ENCODE assay signal across 12 cellular contexts in the genomic region with DNA sequence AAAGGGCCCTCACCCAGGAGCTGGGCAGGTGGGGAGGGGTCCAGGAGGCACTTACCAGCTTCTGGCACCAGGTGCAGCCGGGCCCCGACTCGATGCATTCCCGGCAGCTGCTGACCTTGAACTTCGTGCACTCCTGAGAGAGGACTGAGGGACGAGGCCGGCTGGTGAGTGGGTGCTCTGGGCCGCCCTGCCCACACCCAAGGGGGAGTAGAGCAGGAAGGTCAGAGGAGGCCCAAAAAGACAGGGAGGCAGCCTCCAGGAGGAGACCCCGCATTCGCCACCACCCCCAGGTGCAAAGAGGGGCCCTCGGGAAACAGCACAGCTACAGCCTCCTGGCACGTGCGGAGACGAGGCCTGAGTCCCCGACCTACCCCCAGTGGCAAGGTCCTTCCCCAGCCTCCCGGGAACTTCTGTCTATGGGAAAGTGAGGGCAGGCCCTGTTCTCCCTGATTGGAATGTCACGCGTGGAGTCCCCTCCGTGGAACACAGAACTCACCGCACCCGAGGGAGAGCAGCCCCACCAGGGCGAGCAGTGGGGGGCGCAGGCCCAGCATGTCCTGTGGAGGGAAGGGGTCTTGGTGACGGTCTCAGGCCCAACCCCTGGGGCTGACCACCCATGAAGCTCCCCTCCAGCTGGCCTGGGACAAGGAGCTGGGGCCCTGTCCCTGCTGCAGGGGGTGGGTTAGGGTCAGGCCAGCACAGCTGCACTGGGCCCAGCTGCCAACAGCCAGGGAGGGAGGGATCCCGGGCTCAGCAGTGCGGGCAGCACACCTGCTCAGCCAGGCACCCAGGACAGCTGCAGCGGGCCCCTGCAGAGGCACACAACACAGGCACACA. TPM values are rescaled to one million over a fixed set of nuclear protein-coding genes. Genes with fewer than 3 reads are reported as not detected.
DNase-seq lines count a peak whose midpoint lies in the region; ATAC-seq and TF ChIP-seq lines count a peak whose summit lies in the region.
"Had no signal": no experiment of that assay in that cellular context is flagged by ENCODE, and none has a peak within 500 bp of the region (broad histone marks: within the 10 kb centered on the region; RNA-seq: fewer than 3 reads in every experiment).

No MANE protein-coding gene starts in this region.

- POLR2A ChIA-PET in PC-9 (lab: Charles Lee; ENCODE audit: unreplicated experiment): no interaction called here

- no peaks in the 10 kb centered on the region for H3K27me3 Mint-ChIP-seq in activated T-cell treated with anti-CD3 and anti-CD28 coated beads, Interleukin-2, amount 50 U/mL, for 72 hours (ENCODE audit: low read depth)
- no peaks in the 10 kb centered on the region for H3K27me3 Mint-ChIP-seq in dendritic cell treated with granulocyte-macrophage colony-stimulating factor and Interleukin-4, amounts not matched to agents 40 ng/mL and 50 ng/mL, for 4 days
- no peaks in the 10 kb centered on the region for H3K27me3 Mint-ChIP-seq in stimulated activated memory B cell treated with anti-CD40 and anti-IgM and Interleukin-4, amounts not matched to agents 10 μg/mL and 1 μg/mL and 100 μg/mL, for 72 hours

- H3K4me1 ChIP-seq in PC-9 (replicated peaks; ENCODE audit: insufficient read depth) (peaks cover 46% of the 10 kb centered on the region), MM.1S (ENCODE audit: low read length) (no peaks in the 10 kb centered on the region)

- TF ChIP-seq CTCF in PC-9 (conservative IDR thresholded peaks at IDR 0.05): no peak
- no peak for TF ChIP-seq CTCF in MM.1S (IDR thresholded peaks at IDR 0.05; ENCODE audit: low read length)

- H3K4me1 Mint-ChIP-seq in activated T-cell treated with anti-CD3 and anti-CD28 coated beads, Interleukin-2, amount 50 U/mL, for 72 hours (ENCODE audit: low read depth): peaks cover 63% of the 10 kb centered on the region
- H3K4me1 Mint-ChIP-seq in dendritic cell treated with granulocyte-macrophage colony-stimulating factor and Interleukin-4, amounts not matched to agents 40 ng/mL and 50 ng/mL, for 4 days (ENCODE audit: low read depth): peaks cover 97% of the 10 kb centered on the region
- H3K4me1 Mint-ChIP-seq in stimulated activated memory B cell treated with anti-CD40 and anti-IgM and Interleukin-4, amounts not matched to agents 10 μg/mL and 1 μg/mL and 100 μg/mL, for 72 hours: peaks cover 92% of the 10 kb centered on the region

- no peak for DNase-seq in activated T-cell treated with anti-CD3 and anti-CD28 coated beads, Interleukin-2, amount 50 U/mL, for 72 hours
- no peak for DNase-seq in activated T-cell treated with anti-CD3 and anti-CD28 coated beads, Interleukin-2, amount 50 U/mL, for 1 hour
- no peak for DNase-seq in PC-9
- DNase-seq in SW480 (ENCODE audit: low spot score): no peak
- DNase-seq in KBM-7: no peak
- no peak for DNase-seq in MM.1S
- DNase-seq: activated CD8-positive, alpha-beta memory T cell treated with anti-CD3 and anti-CD28 coated beads for 24 hours; NCI-H526; stimulated activated CD4-positive, alpha-beta T cell treated with anti-CD3 and anti-CD28 coated beads, Interleukin-12 subunit alpha, Interleukin-12 subunit beta, amount 100 ng/mL, for 4 hours had no signal

- CTCF ChIA-PET in PC-9 (lab: Charles Lee): interaction anchor here (1.1 kb wide), 1 partner anchor 17 kb away, joined by 3 read pairs; no protein-coding TSS in a partner anchor

- no peaks in the 10 kb centered on the region for H3K36me3 ChIP-seq in PC-9 (ENCODE audit: low read depth)
- no peaks in the 10 kb centered on the region for H3K36me3 ChIP-seq in MM.1S (replicated peaks; ENCODE audit: insufficient read depth, low read length)
- H3K36me3 ChIP-seq: gastroesophageal sphincter had no signal

- H3F3A ChIP-seq in PC-9 (ENCODE audit: insufficient read depth, low read depth) (peaks cover 22% of the 10 kb centered on the region; the same call in 1 of the 2 replicates), MM.1S (ENCODE audit: insufficient read depth, low read length) (no peaks in the 10 kb centered on the region)

- H3K9ac ChIP-seq in MM.1S (ENCODE audit: low read length): no peak overlapping the region

- no TSS peak for BruUV-seq in PC-9 (replicated peaks; lab: Mats Ljungman, UMichigan)

- H3K9me3 Mint-ChIP-seq in activated T-cell treated with anti-CD3 and anti-CD28 coated beads, Interleukin-2, amount 50 U/mL, for 72 hours: no peaks in the 10 kb centered on the region
- H3K9me3 Mint-ChIP-seq in dendritic cell treated with granulocyte-macrophage colony-stimulating factor and Interleukin-4, amounts not matched to agents 40 ng/mL and 50 ng/mL, for 4 days: no peaks in the 10 kb centered on the region
- H3K9me3 Mint-ChIP-seq in stimulated activated memory B cell treated with anti-CD40 and anti-IgM and Interleukin-4, amounts not matched to agents 10 μg/mL and 1 μg/mL and 100 μg/mL, for 72 hours: no peaks in the 10 kb centered on the region

- no peak for ATAC-seq in activated T-cell treated with anti-CD3 and anti-CD28 coated beads, Interleukin-2, amount 50 U/mL, for 72 hours (replicated peaks in 1 of 2)
- no peak for ATAC-seq in stimulated activated memory B cell treated with anti-CD40 and anti-IgM and Interleukin-4, amounts not matched to agents 10 μg/mL and 1 μg/mL and 100 μg/mL, for 72 hours

- peak overlapping the region; percentile 60; the same call in 1 of the 2 replicates for H3K4me2 ChIP-seq in PC-9
- H3K4me2 ChIP-seq in MM.1S (ENCODE audit: low read depth, low read length): no peak overlapping the region

- H3K36me3 Mint-ChIP-seq in activated T-cell treated with anti-CD3 and anti-CD28 coated beads, Interleukin-2, amount 50 U/mL, for 72 hours (ENCODE audit: insufficient read depth in 2 of 2): peaks cover 8 to 16% of the 10 kb centered on the region in 2 donors
- peaks cover 93% of the 10 kb centered on the region for H3K36me3 Mint-ChIP-seq in dendritic cell treated with granulocyte-macrophage colony-stimulating factor and Interleukin-4, amounts not matched to agents 40 ng/mL and 50 ng/mL, for 4 days (ENCODE audit: low read depth)
- peaks cover 30% of the 10 kb centered on the region for H3K36me3 Mint-ChIP-seq in stimulated activated memory B cell treated with anti-CD40 and anti-IgM and Interleukin-4, amounts not matched to agents 10 μg/mL and 1 μg/mL and 100 μg/mL, for 72 hours

- H3K4me3 ChIP-seq in PC-9 (no peak overlapping the region), MM.1S (ENCODE audit: low read length) (no peak overlapping the region)
- H3K4me3 ChIP-seq: gastroesophageal sphincter had no signal

- no peaks in the 10 kb centered on the region for H3K9me2 ChIP-seq in PC-9 (ENCODE audit: insufficient read depth)
- no peaks in the 10 kb centered on the region for H3K9me2 ChIP-seq in MM.1S (replicated peaks; ENCODE audit: insufficient read depth, low read length)

- intact Hi-C loops in PC-9 (cut with micrococcal nuclease; ENCODE audit: unreplicated experiment): loop anchor here (5.0 kb wide), 1 partner anchor 38 kb away; the partner anchor contains the start of gene PTTG1IP
- intact Hi-C loops in dendritic cell treated with granulocyte-macrophage colony-stimulating factor and Interleukin-4, amounts not matched to agents 40 ng/mL and 50 ng/mL, for 4 days (cut with micrococcal nuclease): loop anchor here (5.0 kb wide), 1 partner anchor 108 kb away; the partner anchor contains the start of gene UBE2G2

- H3K27ac ChIP-seq in PC-9 (no peak overlapping the region), MM.1S (ENCODE audit: low read length) (no peak overlapping the region)

- no peak overlapping the region for H3K27ac Mint-ChIP-seq in activated T-cell treated with anti-CD3 and anti-CD28 coated beads, Interleukin-2, amount 50 U/mL, for 72 hours
- peak overlapping the region; percentile 79 for H3K27ac Mint-ChIP-seq in dendritic cell treated with granulocyte-macrophage colony-stimulating factor and Interleukin-4, amounts not matched to agents 40 ng/mL and 50 ng/mL, for 4 days
- peak overlapping the region; percentile 87 for H3K27ac Mint-ChIP-seq in stimulated activated memory B cell treated with anti-CD40 and anti-IgM and Interleukin-4, amounts not matched to agents 10 μg/mL and 1 μg/mL and 100 μg/mL, for 72 hours

- no peaks in the 10 kb centered on the region for H3K9me3 ChIP-seq in PC-9 (ENCODE audit: insufficient read depth, low read depth)
- no peaks in the 10 kb centered on the region for H3K9me3 ChIP-seq in MM.1S (replicated peaks; ENCODE audit: insufficient read depth, low read length)
- H3K9me3 ChIP-seq: gastroesophageal sphincter had no signal

- peak overlapping the region; percentile 48 to 89 for H3K4me3 Mint-ChIP-seq in activated T-cell treated with anti-CD3 and anti-CD28 coated beads, Interleukin-2, amount 50 U/mL, for 72 hours
- peak overlapping the region; percentile 26 for H3K4me3 Mint-ChIP-seq in dendritic cell treated with granulocyte-macrophage colony-stimulating factor and Interleukin-4, amounts not matched to agents 40 ng/mL and 50 ng/mL, for 4 days
- no peak overlapping the region for H3K4me3 Mint-ChIP-seq in stimulated activated memory B cell treated with anti-CD40 and anti-IgM and Interleukin-4, amounts not matched to agents 10 μg/mL and 1 μg/mL and 100 μg/mL, for 72 hours

- H4K20me1 ChIP-seq in PC-9 (ENCODE audit: insufficient read depth) (no peaks in the 10 kb centered on the region), MM.1S (ENCODE audit: insufficient read depth, low read length) (no peaks in the 10 kb centered on the region; the same call in 1 of the 2 replicates)

- H3K79me2 ChIP-seq in PC-9 (ENCODE audit: low read depth): peaks cover 3% of the 10 kb centered on the region
- no peaks in the 10 kb centered on the region for H3K79me2 ChIP-seq in MM.1S (ENCODE audit: low read length)

- H2AFZ ChIP-seq in PC-9: no peak overlapping the region
- H2AFZ ChIP-seq in MM.1S (ENCODE audit: low read length): no peak overlapping the region

- H3K27me3 ChIP-seq in PC-9 (ENCODE audit: insufficient read depth, low read depth): no peaks in the 10 kb centered on the region
- peaks cover 94% of the 10 kb centered on the region for H3K27me3 ChIP-seq in MM.1S (replicated peaks; ENCODE audit: insufficient read depth, low read length)
- H3K27me3 ChIP-seq: gastroesophageal sphincter had no signal

- in situ Hi-C loops in KBM-7 (cut with MboI; ENCODE audit: low pct_unique_long_range_greater_than_20kb, low sequenced_read_pairs): no loop called here

RNA-seq across cellular contexts. Expression of gene ITGB2, which starts 10.3 kb away (rescaled TPM):
- 100 to 1,000 TPM; 248 to 287 TPM for total RNA-seq in activated T-cell treated with anti-CD3 and anti-CD28 coated beads, Interleukin-2, amount 50 U/mL, for 72 hours
- total RNA-seq in PC-9 (2021): 3.6 and 6.0 TPM in 2 replicates

RNA-seq across cellular contexts. Expression of gene SLX9, which starts 29.4 kb away (rescaled TPM):
- total RNA-seq in activated T-cell treated with anti-CD3 and anti-CD28 coated beads, Interleukin-2, amount 50 U/mL, for 72 hours: 10 to 100 TPM; 38.7 to 48.9 TPM
- 22.8 and 30.4 TPM in 2 replicates for total RNA-seq in PC-9 (2021)

RNA-seq across cellular contexts. Expression of gene PTTG1IP, which starts 37.0 kb away (rescaled TPM):
- 10 to 100 TPM; 63.9 to 70.5 TPM for total RNA-seq in activated T-cell treated with anti-CD3 and anti-CD28 coated beads, Interleukin-2, amount 50 U/mL, for 72 hours
- total RNA-seq in PC-9 (2021): 162 and 174 TPM in 2 replicates

Comparison
In these comparisons a context has a peak if more than half of its experiments do, and no peak if none do; other contexts are left out.
1. RNA of gene ITGB2, which starts 10.3 kb away (total RNA-seq): 248 to 287 TPM in activated T-cell treated with anti-CD3 and anti-CD28 coated beads, Interleukin-2, amount 50 U/mL, for 72 hours; 3.6 to 6.0 TPM in PC-9; every median in the first group is over 10 times any median in the second.